Comparison of ENCODE assay signal across 8 cellular contexts in the genomic region with DNA sequence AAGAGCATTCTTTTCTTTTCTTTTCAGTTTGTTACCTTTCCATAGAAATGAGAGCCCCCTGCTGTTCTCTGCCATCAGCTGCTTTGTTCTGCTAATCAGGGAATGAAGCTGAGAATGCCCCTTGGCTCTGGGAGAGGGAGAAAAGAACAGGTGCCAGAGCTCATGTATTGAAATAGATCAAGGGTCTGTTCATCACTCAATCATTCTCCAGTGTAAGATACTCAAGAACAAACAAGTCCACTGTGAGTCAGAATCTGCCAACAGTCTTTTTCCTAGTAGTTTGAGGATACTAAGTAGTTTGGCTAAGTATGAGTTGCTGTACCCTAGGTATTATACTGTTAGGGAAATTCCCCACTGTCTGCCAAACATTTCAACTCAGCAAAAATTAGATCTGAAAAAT.
DNase-seq lines count a peak whose midpoint lies in the region; ATAC-seq and TF ChIP-seq lines count a peak whose summit lies in the region.
"Had no signal": no experiment of that assay in that cellular context is flagged by ENCODE, and none has a peak within 500 bp of the region (broad histone marks: within the 10 kb centered on the region; RNA-seq: fewer than 3 reads in every experiment).

No MANE protein-coding gene starts in this region.

- peaks cover 16 to 25% of the 10 kb centered on the region in 2 donors for H3K4me1 ChIP-seq in naive thymus-derived CD4-positive, alpha-beta T cell (ENCODE audit: control insufficient read depth in 2 of 2, insufficient read depth in 2 of 2, low read length in 2 of 2)

- peaks cover 7% of the 10 kb centered on the region for H3K9me3 Mint-ChIP-seq in activated naive CD8-positive, alpha-beta T cell treated with anti-CD3 and anti-CD28 coated beads for 36 hours
- peaks cover 0 to 27% (median 0%) of the 10 kb centered on the region in 11 donors for H3K9me3 Mint-ChIP-seq in naive thymus-derived CD4-positive, alpha-beta T cell

- intact Hi-C loops in naive thymus-derived CD4-positive, alpha-beta T cell (cut with micrococcal nuclease), result loop anchor here (5.0 to 10.0 kb wide), 9 partner anchors 80 to 733 kb away; partner anchors contain the start of genes ATP7A (in 1 of the 2), ATRX (in 1 of the 2), COX7B (in 1 of the 2) and MAGT1 (in 1 of the 2)

- CTCF ChIA-PET in naive thymus-derived CD4-positive, alpha-beta T cell (lab: Charles Lee), result no interaction called here

- H3K27me3 ChIP-seq in naive thymus-derived CD4-positive, alpha-beta T cell (ENCODE audit: control insufficient read depth in 2 of 2, insufficient read depth in 2 of 2, low read length in 2 of 2), result no peaks in the 10 kb centered on the region

- H3K9me3 ChIP-seq in naive thymus-derived CD4-positive, alpha-beta T cell (ENCODE audit: control insufficient read depth in 2 of 3, low read length in 3 of 3), result no peaks in the 10 kb centered on the region

- peak overlapping the region; percentile 93 for H3K27ac Mint-ChIP-seq in activated naive CD8-positive, alpha-beta T cell treated with anti-CD3 and anti-CD28 coated beads for 36 hours
- H3K27ac Mint-ChIP-seq in naive thymus-derived CD4-positive, alpha-beta T cell, result peak overlapping the region; percentile 79 to 93 (median 89)

- H3K27ac ChIP-seq in naive thymus-derived CD4-positive, alpha-beta T cell (ENCODE audit: low read depth, low read length), result peak overlapping the region; percentile 20

- ATAC-seq in GM18519 (IDR thresholded peaks at IDR 0.05; ENCODE audit: low FRiP score, unreplicated experiment) (peak; percentile 45), GM18861 (IDR thresholded peaks at IDR 0.05; ENCODE audit: unreplicated experiment) (no peak), HG02981 (IDR thresholded peaks at IDR 0.05; ENCODE audit: unreplicated experiment) (no peak)
- ATAC-seq in naive thymus-derived CD4-positive, alpha-beta T cell, result peak; percentile 36

- no peaks in the 10 kb centered on the region for H3K27me3 Mint-ChIP-seq in activated naive CD8-positive, alpha-beta T cell treated with anti-CD3 and anti-CD28 coated beads for 36 hours
- H3K27me3 Mint-ChIP-seq in naive thymus-derived CD4-positive, alpha-beta T cell, result no peaks in the 10 kb centered on the region

- H3K36me3 ChIP-seq in naive thymus-derived CD4-positive, alpha-beta T cell (ENCODE audit: control insufficient read depth in 2 of 3, insufficient read depth in 3 of 3, low read length in 3 of 3), result no peaks in the 10 kb centered on the region

- no peak overlapping the region for H3K4me3 Mint-ChIP-seq in activated naive CD8-positive, alpha-beta T cell treated with anti-CD3 and anti-CD28 coated beads for 36 hours
- peak overlapping the region in 2 of 10 donors; percentile 39 to 42 for H3K4me3 Mint-ChIP-seq in naive thymus-derived CD4-positive, alpha-beta T cell

- DNase-seq in LNCaP clone FGC (ENCODE audit: low read depth) (no peak), NCI-H2227 treated with DMSO at 0.1 percent for 48 hours (lab: John Stamatoyannopoulos, UW) (no peak)
- DNase-seq in activated naive CD8-positive, alpha-beta T cell treated with anti-CD3 and anti-CD28 coated beads for 36 hours, result no peak
- DNase-seq in naive thymus-derived CD4-positive, alpha-beta T cell, result peak in 4 of 9 donors; percentile 3 to 45 (median 11)
- DNase-seq: dermis blood vessel endothelial cell had no signal

- 0 out of 2 replicates have a peak, but pooled peaks have one; percentile 15 for TF ChIP-seq CTCF in LNCaP clone FGC (IDR thresholded peaks at IDR 0.05; ENCODE audit: control insufficient read depth, extremely low read depth, insufficient read depth)

- peaks cover 41% of the 10 kb centered on the region for H3K4me1 Mint-ChIP-seq in activated naive CD8-positive, alpha-beta T cell treated with anti-CD3 and anti-CD28 coated beads for 36 hours
- H3K4me1 Mint-ChIP-seq in naive thymus-derived CD4-positive, alpha-beta T cell, result peaks cover 2 to 58% (median 39%) of the 10 kb centered on the region in 7 donors

- peaks cover 11% of the 10 kb centered on the region for H3K36me3 Mint-ChIP-seq in activated naive CD8-positive, alpha-beta T cell treated with anti-CD3 and anti-CD28 coated beads for 36 hours
- H3K36me3 Mint-ChIP-seq in naive thymus-derived CD4-positive, alpha-beta T cell, result peaks cover 0 to 65% (median 0%) of the 10 kb centered on the region in 5 donors

- no peak overlapping the region for H3K4me3 ChIP-seq in LNCaP clone FGC (ENCODE audit: low read depth, low read length)
- no peak overlapping the region for H3K4me3 ChIP-seq in naive thymus-derived CD4-positive, alpha-beta T cell (ENCODE audit: low read length)

- POLR2A ChIA-PET in naive thymus-derived CD4-positive, alpha-beta T cell (lab: Charles Lee), result interaction anchor here (0.6 kb wide), 1 partner anchor 619 kb away, joined by 3 read pairs; no protein-coding TSS in a partner anchor

Comparison
In these comparisons a context has a peak if more than half of its experiments do, and no peak if none do; other contexts are left out.
1. ATAC-seq: peak in GM18519 (single experiment) and naive thymus-derived CD4-positive, alpha-beta T cell (single experiment); none in GM18861 (single experiment) and HG02981 (single experiment).